8 cellular contexts compared by ENCODE assay signal in genomic region chr6:83853178-83853967, GRCh38. TPM values are rescaled to one million over a fixed set of nuclear protein-coding genes. Genes with fewer than 3 reads are reported as not detected.
A peak's percentile ranks its signal among the peaks of the same experiment; 100 is the strongest.
DNase-seq lines count a peak whose midpoint lies in the region; ATAC-seq, FAIRE-seq and TF ChIP-seq lines count a peak whose summit lies in the region.

RIPPLY2 (plus strand) TSS chr6:83853360; CDS start chr6:83853417, 57 bp downstream.

- H3K9me1 ChIP-seq in K562 (ENCODE audit: control insufficient read depth, insufficient read depth, low read length), result no peaks in the 10 kb centered on the region

- BruUV-seq in K562 (replicated peaks; lab: Mats Ljungman, UMichigan), result no TSS peak

- TF ChIP-seq RAD21 in K562 (CRISPR knock-in tag; conservative IDR thresholded peaks at IDR 0.05 in 1 of 2, IDR thresholded peaks at IDR 0.05 in 1 of 2), result no peak

- intact Hi-C loops in K562 (cut with micrococcal nuclease), result no loop called here

- no peak within 1 kb of the TSS for H3K4me2 ChIP-seq in K562 (ENCODE audit: insufficient read depth, low read length)

- H3K9me3 ChIP-seq in K562 (replicated peaks; ENCODE audit: control insufficient read depth, insufficient read depth, low read depth, low read length), result no peaks in the 10 kb centered on the region

- no peak within 1 kb of the TSS for H3K9ac ChIP-seq in K562 (ENCODE audit: insufficient read depth in 1 of 2, low read depth in 2 of 2, low read length in 2 of 2)

- H4K20me1 ChIP-seq in K562 (replicated peaks; ENCODE audit: control insufficient read depth, insufficient read depth, low read length), result no peaks in the 10 kb centered on the region

- TF ChIP-seq CTCF in K562 (IDR thresholded peaks at IDR 0.05 in 2 of 3, conservative IDR thresholded peaks at IDR 0.05 in 1 of 3; ENCODE audit: insufficient read depth in 2 of 3, low read depth in 1 of 3, low read length in 3 of 3) (no peak), retinal pigment epithelial cell (conservative IDR thresholded peaks at IDR 0.05; ENCODE audit: low read depth, low read length) (no peak)

- no peak for TF ChIP-seq POLR2A in K562 (conservative IDR thresholded peaks at IDR 0.05)

- H2AFZ ChIP-seq in K562 (ENCODE audit: low read depth, low read length), result no peak within 1 kb of the TSS

- no peaks in the 10 kb centered on the region for H3K79me2 ChIP-seq in K562 (ENCODE audit: control insufficient read depth, insufficient read depth, low read length)

- H3K36me3 ChIP-seq in K562 (ENCODE audit: control insufficient read depth, insufficient read depth, low read length), result no peaks in the 10 kb centered on the region

- H3K4me1 ChIP-seq in K562 (replicated peaks in 1 of 2; ENCODE audit: control insufficient read depth in 2 of 2, insufficient read depth in 2 of 2, low read length in 2 of 2), result peaks cover 0 to 12% of the 10 kb centered on the region in 2 experiments; a peak in 1 of 5 replicates

- peaks cover 16 to 25% of the 10 kb centered on the region in 2 experiments for H3K27me3 ChIP-seq in K562 (ENCODE audit: control insufficient read depth in 2 of 2, insufficient read depth in 2 of 2, low read length in 2 of 2)

- DNase-seq in DMS153 (lab: John Stamatoyannopoulos, UW) (peak; percentile 77), NCI-H446 (lab: John Stamatoyannopoulos, UW) (peak; percentile 66 to 74), K562 (ENCODE audit: extremely low read depth in 1 of 4, low spot score in 3 of 4) (no peak), retinal pigment epithelial cell (ENCODE audit: low read depth) (no peak), GM19240 (ENCODE audit: insufficient read length, low spot score) (no peak)

- TF ChIP-seq EP300 in K562 (IDR thresholded peaks at IDR 0.05; ENCODE audit: low read length), result no peak

- WGBS in K562 (ENCODE audit: insufficient coverage, low coverage, missing lambda C conversion rate), result 34% methylated on average over 53 of the region's 79 CpGs

- FAIRE-seq in K562 (lab: Jason Lieb, UNC), result no peak

- H3K4me3 ChIP-seq in K562, result no peak within 1 kb of the TSS
- H3K4me3 ChIP-seq in iPS-11a (ENCODE audit: low read depth, low read length), result peak within 1 kb of the TSS; percentile 42
- peak within 1 kb of the TSS; percentile 59 for H3K4me3 ChIP-seq in retinal pigment epithelial cell (ENCODE audit: low read length)

- H3K27ac ChIP-seq in K562 (ENCODE audit: extremely low read depth, low read depth, low read length), result no peak within 1 kb of the TSS

- ATAC-seq in GM21825 (IDR thresholded peaks at IDR 0.05; ENCODE audit: unreplicated experiment), result peak; percentile 63
- no peak; the same call in 2 of the 3 replicates for ATAC-seq in K562
- no peak for ATAC-seq in GM21786 (IDR thresholded peaks at IDR 0.05; ENCODE audit: unreplicated experiment)

- in situ Hi-C loops in K562 (cut with MboI), result no loop called here

- POLR2A ChIA-PET in K562 (lab: Yijun Ruan, JAX), result interaction anchor here (1.1 kb wide), 1 partner anchor 9 kb away, joined by 4 read pairs; no protein-coding TSS in a partner anchor

- CTCF ChIA-PET in K562 (lab: Yijun Ruan, JAX; ENCODE audit: low intra/inter-chr PET ratio), result no interaction called here

TF ChIP-seq in K562, 482 proteins besides CTCF, POLR2A, EP300 and RAD21:
- peak; percentile 17; the same call in 1 of the 2 replicates for TF ChIP-seq ZBTB33 (CRISPR knock-in tag; IDR thresholded peaks at IDR 0.05)
- no peak for TF ChIP-seq POU5F1 (IDR thresholded peaks at IDR 0.05; ENCODE audit: borderline replicate concordance, low read depth, low read length, partially characterized antibody)

RNA-seq across cellular contexts. Expression of gene RIPPLY2, which starts in this region (rescaled TPM):
- total RNA-seq in K562 (2011; cell fraction: chromatin; rRNA removed; ENCODE audit: low replicate concordance), result not detected in 2 replicates
- total RNA-seq in K562 (2011; cell fraction: nucleolus; rRNA removed), result not detected in 2 replicates
- not detected in 2 replicates for total RNA-seq in K562 (2011; cell fraction: nucleoplasm; rRNA removed)
- not detected in 2 replicates for total RNA-seq in K562 (2014; rRNA removed)
- not detected in 2 replicates for total RNA-seq in K562 (2014; rRNA removed; fragmentation: Illumina TruSeq; extraction: Trizol)
- total RNA-seq in K562 (2015; rRNA removed; fragmentation: Illumina TruSeq; extraction: Trizol), result not detected in 2 replicates
- not detected in 2 replicates for total RNA-seq in K562 (2021)
- polyA plus RNA-seq in K562 (2011; rRNA removed), result not detected in 2 replicates
- polyA plus RNA-seq in K562 (2011; cell fraction: cytosol; rRNA removed), result not detected in 2 replicates
- not detected in 2 replicates for polyA plus RNA-seq in K562 (2011; cell fraction: nucleus; rRNA removed)
- not detected in 2 replicates for polyA plus RNA-seq in K562 (2012)
- not detected in 2 replicates for polyA plus RNA-seq in K562 (2014; fragmentation: Illumina TruSeq; extraction: Trizol)
- not detected for polyA plus RNA-seq in K562 (2014; fragmentation: Nextera tagmentation; extraction: Ambion mirVana)
- not detected in 2 replicates for polyA plus RNA-seq in K562 (2014; rRNA removed)
- not detected in 2 replicates for polyA minus RNA-seq in K562 (2011; rRNA and poly(A)+ RNA removed)
- not detected in 2 replicates for polyA minus RNA-seq in K562 (2011; cell fraction: cytosol; rRNA and poly(A)+ RNA removed)
- polyA minus RNA-seq in K562 (2011; cell fraction: nucleus; rRNA and poly(A)+ RNA removed), result not detected in 2 replicates

Comparison
In these comparisons a context has a peak if more than half of its experiments do, and no peak if none do; other contexts are left out.
1. DNase-seq: peak in DMS153 (single experiment) and NCI-H446 (2 of 2); none in K562 (0 of 4), retinal pigment epithelial cell (single experiment) and GM19240 (single experiment).